In genomic region chr11:71799571-71800128, GRCh38 we compare ENCODE assay signal across 8 cellular contexts. TPM values are rescaled to one million over a fixed set of nuclear protein-coding genes. Genes with fewer than 3 reads are reported as not detected.
"Had no signal": no experiment of that assay in that cellular context is flagged by ENCODE, and none has a peak within 500 bp of the region (broad histone marks: within the 10 kb centered on the region; RNA-seq: fewer than 3 reads in every experiment).

No MANE protein-coding gene starts in this region.

RNA-seq across cellular contexts. Expression of gene DEFB108B, which starts 33.4 kb away (rescaled TPM):
- total RNA-seq: activated CD8-positive, alpha-beta T cell treated with anti-CD3 and anti-CD28 coated beads, Interleukin-2, amount 10 ng/mL, durations not matched to agents 7 days and 5 days; activated naive CD8-positive, alpha-beta T cell treated with anti-CD3 and anti-CD28 coated beads, Interleukin-2, amount 10 ng/mL, durations not matched to agents 7 days and 5 days; adrenal gland; breast epithelium; cerebellum; colonic mucosa; NCI-H460; SK-MEL-5 had no signal
- polyA plus RNA-seq: adrenal gland had no signal
